ENCODE assay signal across 24 cellular contexts in genomic region chr2:180553094-180553715, GRCh38.
DNase-seq lines count a peak whose midpoint lies in the region; TF ChIP-seq lines count a peak whose summit lies in the region.
"Had no signal": no experiment of that assay in that cellular context is flagged by ENCODE, and none has a peak within 500 bp of the region (broad histone marks: within the 10 kb centered on the region; RNA-seq: fewer than 3 reads in every experiment).

No MANE protein-coding gene starts in this region.

- no peaks in the 10 kb centered on the region for H3K4me1 Mint-ChIP-seq in MCF 10A (ENCODE audit: insufficient read depth, unreplicated experiment)

- H3K4me2 ChIP-seq in mammary epithelial cell (ENCODE audit: insufficient read depth, low read depth, low read length) (no peak overlapping the region), neuronal stem cell (ENCODE audit: insufficient read depth, low read length, poor library complexity, severe bottlenecking) (no peak overlapping the region)
- H3K4me2 ChIP-seq: PC-9, SK-N-SH had no signal

- dilution Hi-C loops in mammary epithelial cell (cut with HindIII; ENCODE audit: low sequenced_read_pairs): no loop called here

- in situ Hi-C loops in mammary epithelial cell (cut with MboI; ENCODE audit: low sequenced_read_pairs in 2 of 2): no loop called here

- no peak overlapping the region for H2BK5ac ChIP-seq in neuronal stem cell (ENCODE audit: low read length)

- no peaks in the 10 kb centered on the region for H3K79me2 ChIP-seq in mammary epithelial cell (ENCODE audit: insufficient read depth, low read length)

- no peak overlapping the region for H3K18ac ChIP-seq in neuronal stem cell (ENCODE audit: low read length)

- H3K36me3 ChIP-seq in mammary epithelial cell (ENCODE audit: insufficient read depth, low read length): no peaks in the 10 kb centered on the region
- H3K36me3 ChIP-seq in neuronal stem cell (replicated peaks in 1 of 2; ENCODE audit: control insufficient read depth in 2 of 2, insufficient read depth in 2 of 2, low read length in 2 of 2): no peaks in the 10 kb centered on the region
- H3K36me3 ChIP-seq in right atrium auricular region: no peaks in the 10 kb centered on the region

- H3K27ac Mint-ChIP-seq in MCF 10A (ENCODE audit: low read depth, unreplicated experiment): no peak overlapping the region
- H3K27ac Mint-ChIP-seq: CD8-positive, alpha-beta T cell had no signal

- H3K79me1 ChIP-seq in neuronal stem cell (ENCODE audit: low read depth, low read length): no peaks in the 10 kb centered on the region

- H3K4ac ChIP-seq in neuronal stem cell (ENCODE audit: low read length): no peak overlapping the region

- H2BK12ac ChIP-seq in neuronal stem cell (ENCODE audit: low read length): no peak overlapping the region

- H3K27me3 Mint-ChIP-seq in MCF 10A (ENCODE audit: insufficient read depth, unreplicated experiment): no peaks in the 10 kb centered on the region

- H4K8ac ChIP-seq in neuronal stem cell (ENCODE audit: low read depth, low read length): no peak overlapping the region

- no peak overlapping the region for H4K91ac ChIP-seq in neuronal stem cell (ENCODE audit: low read depth, low read length, poor library complexity)

- no peaks in the 10 kb centered on the region for H3K36me3 Mint-ChIP-seq in MCF 10A (ENCODE audit: insufficient read depth, unreplicated experiment)
- H3K36me3 Mint-ChIP-seq: CD8-positive, alpha-beta T cell had no signal

- H2AFZ ChIP-seq in mammary epithelial cell (ENCODE audit: low read depth, low read length) (peak overlapping the region; percentile 48), neuronal stem cell (ENCODE audit: low read length) (no peak overlapping the region)
- H2AFZ ChIP-seq: PC-9 had no signal

- H3K4me1 ChIP-seq in mammary epithelial cell (ENCODE audit: insufficient read depth, low read length) (no peaks in the 10 kb centered on the region), neuronal stem cell (ENCODE audit: control insufficient read depth in 2 of 2, insufficient read depth in 1 of 2, low read depth in 1 of 2, low read length in 2 of 2) (no peaks in the 10 kb centered on the region), right atrium auricular region (no peaks in the 10 kb centered on the region)

- H3K4me3 Mint-ChIP-seq in MCF 10A (ENCODE audit: unreplicated experiment): no peak overlapping the region
- H3K4me3 Mint-ChIP-seq: CD8-positive, alpha-beta T cell had no signal

- H3K14ac ChIP-seq in neuronal stem cell (ENCODE audit: low read length): no peak overlapping the region

- H3K9me3 Mint-ChIP-seq in MCF 10A (ENCODE audit: unreplicated experiment): no peaks in the 10 kb centered on the region
- H3K9me3 Mint-ChIP-seq: CD8-positive, alpha-beta T cell had no signal

- H2AK5ac ChIP-seq in neuronal stem cell (ENCODE audit: low read depth, low read length): no peak overlapping the region

- TF ChIP-seq CTCF in mammary epithelial cell (conservative IDR thresholded peaks at IDR 0.05 in 1 of 2, IDR thresholded peaks at IDR 0.05 in 1 of 2; ENCODE audit: extremely low read depth in 1 of 2, insufficient read depth in 1 of 2, low read depth in 1 of 2, low read length in 2 of 2) (no peak), MCF 10A (IDR thresholded peaks at IDR 0.05; ENCODE audit: unreplicated experiment) (no peak), fibroblast of pulmonary artery (IDR thresholded peaks at IDR 0.05; ENCODE audit: low read length, missing control alignments) (no peak), right atrium auricular region (IDR thresholded peaks at IDR 0.05) (no peak)

- no peak overlapping the region for H2BK15ac ChIP-seq in neuronal stem cell (ENCODE audit: low read length)

- H2BK120ac ChIP-seq in neuronal stem cell (ENCODE audit: low read depth, low read length): no peak overlapping the region

- no peak for DNase-seq in mammary epithelial cell
- DNase-seq in MCF 10A (ENCODE audit: unreplicated experiment): no peak
- peak; percentile 66 for DNase-seq in OCI-M1 (lab: John Stamatoyannopoulos, UW)
- DNase-seq in fibroblast of pulmonary artery (ENCODE audit: low read depth): peak; percentile 3
- no peak for DNase-seq in neuronal stem cell (ENCODE audit: low spot score)
- DNase-seq in iPS-NIHi7 (ENCODE audit: extremely low spot score): no peak
- no peak for DNase-seq in NCI-H1694 (lab: John Stamatoyannopoulos, UW)
- DNase-seq in right atrium auricular region (ENCODE audit: low spot score): no peak
- DNase-seq: 8988T; AML-193; C1 segment of cervical spinal cord; Calu3; CD8-positive, alpha-beta T cell; GDM1; NCI-H1105; NCI-H146; NCI-H2029 treated with DMSO at 0.1 percent for 48 hours; NCI-H2171; NCI-H524 treated with DMSO at 0.1 percent for 48 hours; NCI-H82; PC-9; RPMI8226; SHP77; SK-N-SH had no signal

- CTCF ChIA-PET in mammary epithelial cell (lab: Charles Lee; ENCODE audit: low non-redundant PET): no interaction called here
- CTCF ChIA-PET in MCF 10A (lab: Yijun Ruan, JAX): interaction anchor here (0.6 kb wide), 1 partner anchor 19 kb away, joined by 3 read pairs; no protein-coding TSS in a partner anchor

- H3K27me3 ChIP-seq in mammary epithelial cell (ENCODE audit: insufficient read depth, low read length) (no peaks in the 10 kb centered on the region), neuronal stem cell (ENCODE audit: control insufficient read depth in 3 of 3, insufficient read depth in 3 of 3, low read depth in 1 of 3, low read length in 3 of 3) (no peaks in the 10 kb centered on the region), right atrium auricular region (no peaks in the 10 kb centered on the region)

- no peak overlapping the region for H3K27ac ChIP-seq in mammary epithelial cell (ENCODE audit: insufficient read depth, low read depth, low read length)
- no peak overlapping the region for H3K27ac ChIP-seq in neuronal stem cell (replicated peaks; ENCODE audit: low read length)
- H3K27ac ChIP-seq in right atrium auricular region: no peak overlapping the region
- H3K27ac ChIP-seq: PC-9 had no signal

- no peaks in the 10 kb centered on the region for H4K20me1 ChIP-seq in mammary epithelial cell (ENCODE audit: insufficient read depth, low read length)

- BruUV-seq in mammary epithelial cell (replicated peaks; lab: Mats Ljungman, UMichigan) (no TSS peak), MCF 10A (replicated peaks; lab: Mats Ljungman, UMichigan) (no TSS peak)

- H3K4me3 ChIP-seq in mammary epithelial cell (replicated peaks in 1 of 3; ENCODE audit: insufficient read depth in 1 of 3, low read depth in 2 of 3, low read length in 3 of 3): no peak overlapping the region
- H3K4me3 ChIP-seq in fibroblast of pulmonary artery (replicated peaks; ENCODE audit: low read depth, low read length): no peak overlapping the region
- H3K4me3 ChIP-seq in neuronal stem cell (ENCODE audit: low read length in 2 of 2): no peak overlapping the region
- no peak overlapping the region for H3K4me3 ChIP-seq in right atrium auricular region
- H3K4me3 ChIP-seq: PC-9 had no signal

- no peak overlapping the region for H3K23ac ChIP-seq in neuronal stem cell (ENCODE audit: low read depth, low read length, poor library complexity)

- no peak overlapping the region for H3K9ac ChIP-seq in mammary epithelial cell (ENCODE audit: insufficient read depth, low read length)
- H3K9ac ChIP-seq in neuronal stem cell (ENCODE audit: low read depth, low read length, poor library complexity): no peak overlapping the region
- H3K9ac ChIP-seq: SK-N-SH had no signal

- intact Hi-C loops in mammary epithelial cell (cut with micrococcal nuclease): no loop called here
- intact Hi-C loops in MCF 10A (cut with micrococcal nuclease): no loop called here

- H3K9me3 ChIP-seq in mammary epithelial cell (replicated peaks; ENCODE audit: insufficient read depth, low read length) (no peaks in the 10 kb centered on the region), neuronal stem cell (replicated peaks in 1 of 2; ENCODE audit: control insufficient read depth in 2 of 2, insufficient read depth in 1 of 2, low read depth in 1 of 2, low read length in 2 of 2) (peaks cover 1 to 4% of the 10 kb centered on the region in 2 donors), right atrium auricular region (no peaks in the 10 kb centered on the region)
- H3K9me3 ChIP-seq: SK-N-SH had no signal

- POLR2A ChIA-PET in MCF 10A (lab: Yijun Ruan, JAX): no interaction called here

Comparison
In these comparisons a context has a peak if more than half of its experiments do, and no peak if none do; other contexts are left out.
1. DNase-seq: peak in OCI-M1 (single experiment) and fibroblast of pulmonary artery (single experiment); none in mammary epithelial cell (single experiment), MCF 10A (single experiment), neuronal stem cell (single experiment), iPS-NIHi7 (single experiment), NCI-H1694 (single experiment) and right atrium auricular region (single experiment).